ENCODE assay signal across 19 cellular contexts in the genomic region with DNA sequence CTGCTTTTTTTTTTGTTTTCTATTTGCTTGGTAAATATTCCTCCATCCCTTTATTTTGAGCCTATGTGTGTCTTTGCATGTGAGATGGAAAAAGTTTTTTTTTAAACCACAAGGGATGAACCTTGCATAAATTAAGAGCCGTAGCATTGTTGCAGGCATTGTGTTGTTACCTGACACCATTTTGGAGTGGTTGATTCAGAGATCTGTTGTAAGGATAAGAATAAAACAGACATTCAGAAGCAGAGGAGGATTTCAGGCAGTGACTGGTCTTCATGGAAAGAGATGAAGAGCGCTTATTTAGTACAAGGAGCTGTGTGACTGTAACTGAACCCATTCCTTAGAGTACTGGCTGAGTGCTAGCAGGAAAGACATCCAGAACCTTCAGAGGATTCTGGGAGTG.
DNase-seq lines count a peak whose midpoint lies in the region; TF ChIP-seq lines count a peak whose summit lies in the region.
"Had no signal": no experiment of that assay in that cellular context is flagged by ENCODE, and none has a peak within 500 bp of the region (broad histone marks: within the 10 kb centered on the region; RNA-seq: fewer than 3 reads in every experiment).

No MANE protein-coding gene starts in this region.

- H3K4me3 ChIP-seq in foreskin fibroblast (ENCODE audit: low read depth in 1 of 2, low read length in 2 of 2): no peak overlapping the region
- H3K4me3 ChIP-seq: left ventricle myocardium inferior, vagina had no signal

- DNase-seq in DMS79 treated with DMSO at 0.1 percent for 48 hours (lab: John Stamatoyannopoulos, UW) (peak; percentile 53), NCI-H187 (lab: John Stamatoyannopoulos, UW) (peak; percentile 59 to 73), SK-N-DZ (ENCODE audit: low spot score) (peak; percentile 10), foreskin fibroblast (peak; percentile 14 to 52), occipital lobe (lab: John Stamatoyannopoulos, UW) (no peak), NOMO-1 (lab: John Stamatoyannopoulos, UW; ENCODE audit: unreplicated experiment in 2 of 2) (no peak), T1000 (lab: John Stamatoyannopoulos, UW) (no peak), amniotic stem cell (lab: John Stamatoyannopoulos, UW) (no peak)
- DNase-seq: activated CD8-positive, alpha-beta memory T cell treated with anti-CD3 and anti-CD28 coated beads, Interleukin-2, amount 10 ng/mL, durations not matched to agents 7 days and 5 days; CD4-positive, alpha-beta T cell; central memory CD4-positive, alpha-beta T cell; DMS153; erythroblast; HCEC 1CT; left ventricle myocardium inferior; NCI-H2029 treated with DMSO at 0.1 percent for 48 hours; nucleus accumbens; stimulated activated CD4-positive, alpha-beta T cell treated with anti-CD3 and anti-CD28 coated beads, Interleukin-12 subunit alpha, Interleukin-12 subunit beta, amount 100 ng/mL, for 4 hours had no signal

- no peak for TF ChIP-seq CTCF in foreskin fibroblast (IDR thresholded peaks at IDR 0.05; ENCODE audit: low read depth, low read length)

Comparison
In these comparisons a context has a peak if more than half of its experiments do, and no peak if none do; other contexts are left out.
1. DNase-seq: peak in DMS79 treated with DMSO at 0.1 percent for 48 hours (single experiment), NCI-H187 (2 of 2), SK-N-DZ (single experiment) and foreskin fibroblast (2 of 2); none in occipital lobe (single experiment), NOMO-1 (0 of 2), T1000 (single experiment) and amniotic stem cell (single experiment).